Comparison of ENCODE assay signal across 12 cellular contexts in genomic region chr7:108402865-108403264, GRCh38. TPM values are rescaled to one million over a fixed set of nuclear protein-coding genes. Genes with fewer than 3 reads are reported as not detected.
DNase-seq lines count a peak whose midpoint lies in the region; ATAC-seq lines count a peak whose summit lies in the region.
"Had no signal": no experiment of that assay in that cellular context is flagged by ENCODE, and none has a peak within 500 bp of the region (broad histone marks: within the 10 kb centered on the region; RNA-seq: fewer than 3 reads in every experiment).

No MANE protein-coding gene starts in this region.

- DNase-seq in DMS79 treated with DMSO at 0.1 percent for 48 hours (lab: John Stamatoyannopoulos, UW) (peak; percentile 79), LHCN-M2 (ENCODE audit: low read depth) (peak; percentile 72), fibroblast of peridontal ligament (ENCODE audit: extremely low read depth) (peak; percentile 24), NK-92 (lab: John Stamatoyannopoulos, UW; ENCODE audit: unreplicated experiment) (no peak), NCI-H187 treated with DMSO at 0.1 percent for 48 hours (lab: John Stamatoyannopoulos, UW) (no peak)
- DNase-seq: activated T-cell treated with anti-CD3 and anti-CD28 coated beads, Interleukin-2, amount 50 U/mL, for 4 hours; hippocampal formation; midbrain; NCI-H1417 treated with DMSO at 0.1 percent for 48 hours had no signal

- peak; percentile 87 for ATAC-seq in GM19351 (IDR thresholded peaks at IDR 0.05; ENCODE audit: unreplicated experiment)
- ATAC-seq in GM18870 (IDR thresholded peaks at IDR 0.05; ENCODE audit: unreplicated experiment): no peak
- no peak for ATAC-seq in GM19467 (IDR thresholded peaks at IDR 0.05; ENCODE audit: unreplicated experiment)
- ATAC-seq: activated T-cell treated with anti-CD3 and anti-CD28 coated beads, Interleukin-2, amount 50 U/mL, for 4 hours had no signal

RNA-seq across cellular contexts. Expression of gene NRCAM, which starts 53.4 kb away (rescaled TPM):
- total RNA-seq in LHCN-M2 (2014; rRNA removed): 6.0 and 8.9 TPM in 2 replicates
- 1.9 TPM for polyA plus RNA-seq in LHCN-M2 (2012)

Comparison
In these comparisons a context has a peak if more than half of its experiments do, and no peak if none do; other contexts are left out.
1. DNase-seq: peak in DMS79 treated with DMSO at 0.1 percent for 48 hours (single experiment), LHCN-M2 (single experiment) and fibroblast of peridontal ligament (single experiment); none in NK-92 (single experiment) and NCI-H187 treated with DMSO at 0.1 percent for 48 hours (single experiment).